In the genomic region with DNA sequence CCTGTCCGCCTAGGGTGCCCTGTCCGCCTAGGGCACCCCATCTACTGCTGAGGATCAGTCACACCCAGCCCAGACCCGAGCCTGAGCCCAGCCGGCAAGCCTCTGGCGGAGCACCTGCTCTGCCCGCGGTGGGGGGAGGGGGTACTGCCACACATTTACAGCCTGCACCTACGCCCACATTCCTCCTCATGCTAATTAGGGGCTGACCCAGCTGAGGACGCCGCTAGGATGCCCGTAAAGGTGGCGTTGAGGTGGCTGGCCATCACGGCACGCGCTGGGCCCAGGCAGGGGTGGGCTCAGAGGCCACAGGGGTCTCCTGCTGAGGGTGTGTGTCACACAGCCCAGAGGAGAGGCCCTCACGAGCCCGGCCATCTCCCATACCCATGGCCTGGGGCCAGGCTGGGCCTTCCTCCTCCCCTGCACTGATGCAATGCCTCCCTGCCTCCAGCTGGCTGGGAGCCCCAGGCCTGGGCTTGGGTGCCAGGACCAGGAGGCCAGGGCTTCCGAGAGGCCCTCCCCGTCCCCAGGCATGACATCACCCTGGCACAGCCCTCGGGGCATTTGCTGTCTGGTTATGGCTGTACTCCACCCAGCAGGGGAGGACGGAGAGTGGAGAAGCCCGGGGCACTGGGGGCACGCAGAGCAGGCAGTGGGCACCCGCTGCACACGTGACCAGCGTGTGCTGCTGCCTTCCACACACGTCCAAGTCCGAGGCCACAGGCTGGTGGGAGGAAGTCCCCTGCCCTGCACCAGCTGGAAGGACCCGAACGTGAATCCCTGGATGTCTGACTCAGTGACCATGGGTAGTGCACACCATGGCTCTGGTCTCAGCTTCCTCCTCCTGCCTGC, we compare ENCODE assay signal across 8 cellular contexts. TPM values are rescaled to one million over a fixed set of nuclear protein-coding genes. Genes with fewer than 3 reads are reported as not detected.
DNase-seq lines count a peak whose midpoint lies in the region; ATAC-seq, FAIRE-seq and TF ChIP-seq lines count a peak whose summit lies in the region.

No MANE protein-coding gene starts in this region.

- H3K4me2 ChIP-seq in A549: peak overlapping the region; percentile 87

- no peak for TF ChIP-seq POLR2A in A549 (IDR thresholded peaks at IDR 0.05; ENCODE audit: low read length)

- DNase-seq in A549 (ENCODE audit: low read depth in 1 of 2, low spot score in 1 of 2) (peak; percentile 65 to 74), LoVo (ENCODE audit: low spot score) (peak; percentile 60), caudate nucleus (lab: John Stamatoyannopoulos, UW) (peak in 60 of 61 donors; percentile 63 to 98 (median 90)), left kidney (ENCODE audit: low read depth, low spot score) (peak; percentile 83), NOMO-1 treated with DMSO at 0.1 percent for 48 hours (lab: John Stamatoyannopoulos, UW; ENCODE audit: unreplicated experiment) (no peak)

- no peak for TF ChIP-seq RAD21 in A549 (conservative IDR thresholded peaks at IDR 0.05 in 1 of 2, IDR thresholded peaks at IDR 0.05 in 1 of 2)

- peak overlapping the region; percentile 86 to 90 for H3K27ac ChIP-seq in A549
- peak overlapping the region; percentile 85 for H3K27ac ChIP-seq in caudate nucleus (ENCODE audit: low read depth, low read length)
- peak overlapping the region; percentile 92 for H3K27ac ChIP-seq in temporal lobe (ENCODE audit: low read depth, low read length)

- no peak for FAIRE-seq in A549 (lab: Jason Lieb, UNC)

- H3K9me3 ChIP-seq in A549: no peaks in the 10 kb centered on the region

- H3K4me1 ChIP-seq in A549: peaks cover 57% of the 10 kb centered on the region

- TF ChIP-seq EP300 in A549 (IDR thresholded peaks at IDR 0.05): peak in 1 of 2 experiments; percentile 31; a peak in 2 of 5 replicates

- CTCF ChIA-PET in A549 (lab: Yijun Ruan, JAX): interaction anchor here (1.0 to 26.3 kb wide), 8 partner anchors 9 to 597 kb away, joined by 3 to 719 read pairs (median 8); no protein-coding TSS in a partner anchor

- H3K4me3 ChIP-seq in A549: peak overlapping the region; percentile 21; the same call in 2 of the 3 replicates

- WGBS in A549 (ENCODE audit: missing lambda C conversion rate): 33% methylated on average over 14 of the region's 30 CpGs

- no peak for TF ChIP-seq CTCF in A549 (IDR thresholded peaks at IDR 0.05)

- ATAC-seq in A549 (peak; percentile 41 to 45), HG03442 (IDR thresholded peaks at IDR 0.05; ENCODE audit: unreplicated experiment) (no peak), HG03175 (IDR thresholded peaks at IDR 0.05; ENCODE audit: unreplicated experiment) (no peak)

- POLR2A ChIA-PET in A549 (lab: Yijun Ruan, JAX): interaction anchor here (1.0 to 1.7 kb wide), 3 partner anchors 11 to 13 kb away, joined by 3 to 4 read pairs (median 3); partner anchors contain the start of gene DUSP8

TF ChIP-seq in A549, 52 proteins besides CTCF, POLR2A, EP300 and RAD21:
- no peak for TF ChIP-seq BHLHE40 (IDR thresholded peaks at IDR 0.05; ENCODE audit: low read depth, low read length)
- TF ChIP-seq JUN (IDR thresholded peaks at IDR 0.05): peak; percentile 38 to 41; a peak in 1 of 5 replicates
- no peak for TF ChIP-seq ZSCAN20 (CRISPR knock-in tag; IDR thresholded peaks at IDR 0.05)
- TF ChIP-seq JUNB (IDR thresholded peaks at IDR 0.05): 0 out of 2 replicates have a peak, but pooled peaks have one; percentile 19
- no peak for TF ChIP-seq KDM5A (IDR thresholded peaks at IDR 0.05)
- TF ChIP-seq EHMT2 (IDR thresholded peaks at IDR 0.05; ENCODE audit: low read depth): no peak
- TF ChIP-seq HOXB5 (CRISPR knock-in tag; IDR thresholded peaks at IDR 0.05): no peak
- 0 out of 4 replicates have a peak, but pooled peaks of 1 of the 2 experiments have one; percentile 15 for TF ChIP-seq CEBPB (IDR thresholded peaks at IDR 0.05)
- TF ChIP-seq FOSL2 (IDR thresholded peaks at IDR 0.05): no peak
- peak; percentile 11 for TF ChIP-seq FOSL2 (CRISPR knock-in tag; IDR thresholded peaks at IDR 0.05)
- no peak for TF ChIP-seq CHD2 (IDR thresholded peaks at IDR 0.05; ENCODE audit: low read length, partially characterized antibody)
TF ChIP-seq in A549: peak in this region for 4.

RNA-seq across cellular contexts. Expression of gene DUSP8, which starts 12.7 kb away (rescaled TPM):
- polyA plus RNA-seq in A549 (2011; rRNA removed): 2.6 and 3.6 TPM in 2 replicates
- 2.3 and 5.0 TPM in 2 replicates for polyA plus RNA-seq in A549 (2012; cell fraction: cytosol; rRNA removed)
- 8.1 and 8.6 TPM in 2 replicates for polyA plus RNA-seq in A549 (2012; cell fraction: nucleus; rRNA removed)
- polyA plus RNA-seq in A549 (2017; fragmentation: RNase III; extraction: RNeasy Plus Mini Kit Qiagen cat#74134 plus additional on column Dnase treatment): 0.59 to 1.2 TPM (median 0.72 TPM) in 3 replicates
- 5.7 and 7.9 TPM in 2 replicates for polyA minus RNA-seq in A549 (2011; rRNA and poly(A)+ RNA removed)
- 7.6 TPM for total RNA-seq in temporal lobe

RNA-seq across cellular contexts. Expression of gene KRTAP5-1, which starts 25.8 kb away (rescaled TPM):
- polyA plus RNA-seq in A549 (2011; rRNA removed) (not detected in 2 replicates), A549 (2017; fragmentation: RNase III; extraction: RNeasy Plus Mini Kit Qiagen cat#74134 plus additional on column Dnase treatment) (not detected in 3 replicates)
- polyA plus RNA-seq in A549 (2012; cell fraction: cytosol; rRNA removed): not detected in 2 replicates
- not detected in 2 replicates for polyA plus RNA-seq in A549 (2012; cell fraction: nucleus; rRNA removed)
- not detected in 2 replicates for polyA minus RNA-seq in A549 (2011; rRNA and poly(A)+ RNA removed)
- not detected for total RNA-seq in temporal lobe

RNA-seq across cellular contexts. Expression of gene KRTAP5-2, which starts 38.8 kb away (rescaled TPM):
- polyA plus RNA-seq in A549 (2011; rRNA removed) (not detected in 2 replicates), A549 (2017; fragmentation: RNase III; extraction: RNeasy Plus Mini Kit Qiagen cat#74134 plus additional on column Dnase treatment) (not detected in 3 replicates)
- polyA plus RNA-seq in A549 (2012; cell fraction: cytosol; rRNA removed): not detected in 2 replicates
- 0.05 TPM in 1 of 2 replicates, not detected in the other for polyA plus RNA-seq in A549 (2012; cell fraction: nucleus; rRNA removed)
- not detected in 2 replicates for polyA minus RNA-seq in A549 (2011; rRNA and poly(A)+ RNA removed)
- not detected for total RNA-seq in temporal lobe

RNA-seq across cellular contexts. Expression of gene KRTAP5-3, which starts 48.9 kb away (rescaled TPM):
- not detected in 2 replicates for polyA plus RNA-seq in A549 (2011; rRNA removed)
- not detected in 2 replicates for polyA plus RNA-seq in A549 (2012; cell fraction: cytosol; rRNA removed)
- not detected in 2 replicates for polyA plus RNA-seq in A549 (2012; cell fraction: nucleus; rRNA removed)
- not detected in 3 replicates for polyA plus RNA-seq in A549 (2017; fragmentation: RNase III; extraction: RNeasy Plus Mini Kit Qiagen cat#74134 plus additional on column Dnase treatment)
- not detected in 2 replicates for polyA minus RNA-seq in A549 (2011; rRNA and poly(A)+ RNA removed)
- total RNA-seq in temporal lobe: not detected

Comparison
In these comparisons a context has a peak if more than half of its experiments do, and no peak if none do; other contexts are left out.
1. ATAC-seq: peak in A549 (2 of 2); none in HG03442 (single experiment) and HG03175 (single experiment).
2. Peak in every context shown above with its lines, with median percentiles within 50 percentile points of each other: H3K27ac ChIP-seq.